18 cellular contexts compared by ENCODE assay signal in the genomic region with DNA sequence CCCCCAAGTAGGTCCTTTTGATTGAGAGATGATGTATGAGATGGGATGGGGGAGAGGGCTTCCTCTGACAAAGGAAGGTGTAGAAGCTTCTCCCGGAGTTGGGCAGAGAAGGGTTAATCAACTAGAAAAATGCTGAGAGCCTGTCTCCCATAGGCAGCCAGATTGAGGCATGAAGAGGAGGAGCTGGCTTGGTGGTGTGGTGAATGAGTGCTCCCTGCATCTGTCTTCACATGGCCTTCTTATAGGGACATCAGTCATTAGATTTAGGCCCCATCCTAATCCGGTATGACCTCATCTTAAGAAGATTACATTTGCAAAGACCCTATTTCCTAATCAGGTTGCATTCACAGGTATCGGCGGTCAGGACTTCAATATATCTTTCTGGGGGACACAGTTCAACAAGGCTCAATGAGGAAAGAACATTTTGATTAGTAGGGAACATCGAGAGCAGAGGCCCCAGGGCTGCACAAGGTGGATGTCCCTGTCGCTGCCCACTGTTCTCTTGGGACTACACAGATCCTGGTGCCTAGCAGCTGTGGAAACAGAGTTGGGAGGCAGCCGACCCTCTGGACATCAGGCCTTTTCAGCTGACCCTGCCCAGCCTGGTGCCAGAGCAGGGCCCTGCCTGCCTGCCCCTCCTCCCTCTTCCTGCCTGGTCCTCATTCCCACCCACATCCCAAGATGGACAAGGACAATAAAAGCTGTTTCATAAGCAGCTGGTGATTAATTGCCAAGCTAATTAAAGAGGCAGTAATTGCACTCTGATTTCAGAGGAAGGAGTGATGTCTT.
A peak's percentile ranks its signal among the peaks of the same experiment; 100 is the strongest.
DNase-seq lines count a peak whose midpoint lies in the region; ATAC-seq and TF ChIP-seq lines count a peak whose summit lies in the region.
"Had no signal": no experiment of that assay in that cellular context is flagged by ENCODE, and none has a peak within 500 bp of the region (broad histone marks: within the 10 kb centered on the region; RNA-seq: fewer than 3 reads in every experiment).

No MANE protein-coding gene starts in this region.

- H3K4me2 ChIP-seq in mesenchymal stem cell (ENCODE audit: low read length, poor library complexity, severe bottlenecking), result no peak overlapping the region

- H3K27me3 Mint-ChIP-seq in stimulated activated naive CD8-positive, alpha-beta T cell treated with anti-CD3 and anti-CD28 coated beads, Interleukin-15, Interleukin-2, amounts not matched to agents 100 ng/mL and 50 ng/mL, for 24 hours, result peaks cover 16% of the 10 kb centered on the region

- in situ Hi-C loops in ACHN (cut with HindIII; ENCODE audit: low pct_ligation_motif_present, low pct_unique_long_range_greater_than_20kb, low sequenced_read_pairs), result no loop called here

- H3K27ac Mint-ChIP-seq in stimulated activated naive CD8-positive, alpha-beta T cell treated with anti-CD3 and anti-CD28 coated beads, Interleukin-15, Interleukin-2, amounts not matched to agents 100 ng/mL and 50 ng/mL, for 24 hours, result peak overlapping the region; percentile 45
- H3K27ac Mint-ChIP-seq: CD8-positive, alpha-beta T cell had no signal

- DNase-seq in stimulated activated naive CD8-positive, alpha-beta T cell treated with anti-CD3 and anti-CD28 coated beads, Interleukin-15, Interleukin-2, amounts not matched to agents 100 U/mL and 50 U/mL, for 24 hours, result no peak
- DNase-seq in NCI-H82 treated with DMSO at 0.1 percent for 48 hours (lab: John Stamatoyannopoulos, UW; ENCODE audit: unreplicated experiment) (peak; percentile 89), mesenchymal stem cell (no peak), ACHN (no peak), lower lobe of right lung (no peak)
- DNase-seq: CD8-positive, alpha-beta T cell; MV-4-11; NCI-H1436; NCI-H2081 treated with DMSO at 0.1 percent for 48 hours; NCI-H345; NCI-H774; Peyer's patch; Right ventricle myocardium superior had no signal

- no peak overlapping the region for H3K14ac ChIP-seq in mesenchymal stem cell (ENCODE audit: low read length in 2 of 2)

- H2BK15ac ChIP-seq in mesenchymal stem cell (ENCODE audit: low read depth, poor library complexity, severe bottlenecking), result no peak overlapping the region

- no peaks in the 10 kb centered on the region for H3K79me1 ChIP-seq in mesenchymal stem cell (replicated peaks; ENCODE audit: low read length, poor library complexity, severe bottlenecking)

- peaks cover 44 to 53% of the 10 kb centered on the region in 2 experiments for H3K27me3 ChIP-seq in mesenchymal stem cell (ENCODE audit: control insufficient read depth in 1 of 2, insufficient read depth in 1 of 2, low read length in 2 of 2)
- peaks cover 23% of the 10 kb centered on the region for H3K27me3 ChIP-seq in lower lobe of right lung (ENCODE audit: low read depth)

- H3K4me1 ChIP-seq in mesenchymal stem cell (ENCODE audit: control insufficient read depth, insufficient read depth, low read depth, low read length), result peaks cover 22% of the 10 kb centered on the region
- H3K4me1 ChIP-seq in lower lobe of right lung, result peaks cover 33% of the 10 kb centered on the region

- ATAC-seq in stimulated activated naive CD8-positive, alpha-beta T cell treated with anti-CD3 and anti-CD28 coated beads, Interleukin-15, Interleukin-2, amounts not matched to agents 100 U/mL and 50 U/mL, for 24 hours, result no peak
- ATAC-seq in GM18870 (IDR thresholded peaks at IDR 0.05; ENCODE audit: unreplicated experiment) (no peak), lower lobe of right lung (no peak)
- ATAC-seq: CD8-positive, alpha-beta T cell; HCT116; SK-N-SH treated with all-trans-retinoic acid at 6 μM for 48 hours had no signal

- no peak overlapping the region for H4K8ac ChIP-seq in mesenchymal stem cell (ENCODE audit: low read length)

- H3K23ac ChIP-seq in mesenchymal stem cell (ENCODE audit: low read length in 2 of 2), result no peak overlapping the region

- TF ChIP-seq CTCF in lower lobe of right lung (IDR thresholded peaks at IDR 0.05), result no peak

- H4K91ac ChIP-seq in mesenchymal stem cell (ENCODE audit: low read length), result no peak overlapping the region

- no peak overlapping the region for H3K18ac ChIP-seq in mesenchymal stem cell (ENCODE audit: low read depth in 1 of 2, low read length in 2 of 2)

- no peak overlapping the region for H3K4ac ChIP-seq in mesenchymal stem cell (ENCODE audit: low read depth in 1 of 2, low read length in 2 of 2)

- WGBS in mesenchymal stem cell, result 74% methylated on average over 7 of the region's 7 CpGs

- H3K36me3 ChIP-seq in mesenchymal stem cell (ENCODE audit: control insufficient read depth in 1 of 2, insufficient read depth in 2 of 2, low read depth in 1 of 2, low read length in 2 of 2) (no peaks in the 10 kb centered on the region), lower lobe of right lung (no peaks in the 10 kb centered on the region)
- H3K36me3 ChIP-seq: Peyer's patch had no signal

- H2BK120ac ChIP-seq in mesenchymal stem cell (ENCODE audit: low read depth, low read length), result no peak overlapping the region

- no peak overlapping the region for H3K4me3 Mint-ChIP-seq in stimulated activated naive CD8-positive, alpha-beta T cell treated with anti-CD3 and anti-CD28 coated beads, Interleukin-15, Interleukin-2, amounts not matched to agents 100 ng/mL and 50 ng/mL, for 24 hours
- H3K4me3 Mint-ChIP-seq: CD8-positive, alpha-beta T cell had no signal

- H2AFZ ChIP-seq in mesenchymal stem cell (ENCODE audit: low read depth, low read length), result peak overlapping the region; percentile 51

- no peak overlapping the region for H2BK12ac ChIP-seq in mesenchymal stem cell (ENCODE audit: low read length in 2 of 2)

- H3K4me3 ChIP-seq in mesenchymal stem cell (ENCODE audit: insufficient read depth in 1 of 2, low read depth in 1 of 2, low read length in 2 of 2), result peak overlapping the region in 1 of 2 experiments; percentile 28
- no peak overlapping the region for H3K4me3 ChIP-seq in lower lobe of right lung
- H3K4me3 ChIP-seq: Peyer's patch had no signal

- intact Hi-C loops in lower lobe of right lung (cut with DNase I), result no loop called here

- no peaks in the 10 kb centered on the region for H3K9me3 Mint-ChIP-seq in stimulated activated naive CD8-positive, alpha-beta T cell treated with anti-CD3 and anti-CD28 coated beads, Interleukin-15, Interleukin-2, amounts not matched to agents 100 ng/mL and 50 ng/mL, for 24 hours
- H3K9me3 Mint-ChIP-seq: CD8-positive, alpha-beta T cell; IgD-negative memory B cell had no signal

- H2BK5ac ChIP-seq in mesenchymal stem cell (ENCODE audit: low read depth, low read length, poor library complexity, severe bottlenecking), result no peak overlapping the region

- H3K9ac ChIP-seq in mesenchymal stem cell (ENCODE audit: low read length), result no peak overlapping the region

- H3K9me3 ChIP-seq in mesenchymal stem cell (ENCODE audit: control insufficient read depth, low read length) (no peaks in the 10 kb centered on the region), lower lobe of right lung (no peaks in the 10 kb centered on the region)
- H3K9me3 ChIP-seq: Peyer's patch had no signal

- no peaks in the 10 kb centered on the region for H3K36me3 Mint-ChIP-seq in stimulated activated naive CD8-positive, alpha-beta T cell treated with anti-CD3 and anti-CD28 coated beads, Interleukin-15, Interleukin-2, amounts not matched to agents 100 ng/mL and 50 ng/mL, for 24 hours (ENCODE audit: low read depth)
- H3K36me3 Mint-ChIP-seq: IgD-negative memory B cell had no signal

- H2AK5ac ChIP-seq in mesenchymal stem cell (ENCODE audit: low read length, severe bottlenecking), result no peak overlapping the region

- H3K27ac ChIP-seq in mesenchymal stem cell (ENCODE audit: low read length, poor library complexity, severe bottlenecking) (no peak overlapping the region), lower lobe of right lung (no peak overlapping the region)
- H3K27ac ChIP-seq: Peyer's patch had no signal

- H3K4me1 Mint-ChIP-seq in stimulated activated naive CD8-positive, alpha-beta T cell treated with anti-CD3 and anti-CD28 coated beads, Interleukin-15, Interleukin-2, amounts not matched to agents 100 ng/mL and 50 ng/mL, for 24 hours (ENCODE audit: low read depth), result peaks cover 12% of the 10 kb centered on the region
